In genomic region chr11:33634291-33634834, GRCh38 we compare ENCODE assay signal across 15 cellular contexts.
DNase-seq lines count a peak whose midpoint lies in the region; ATAC-seq, FAIRE-seq and TF ChIP-seq lines count a peak whose summit lies in the region.
"Had no signal": no experiment of that assay in that cellular context is flagged by ENCODE, and none has a peak within 500 bp of the region (broad histone marks: within the 10 kb centered on the region; RNA-seq: fewer than 3 reads in every experiment).

No MANE protein-coding gene starts in this region.

- peak; percentile 91 for FAIRE-seq in astrocyte (lab: Jason Lieb, UNC)

- peak; percentile 79 for DNase-seq in AG10803 (ENCODE audit: low read depth)
- DNase-seq in HS-5 (ENCODE audit: low read depth), result peak; percentile 77
- peak; percentile 53 for DNase-seq in astrocyte (ENCODE audit: low read depth)
- DNase-seq in iris pigment epithelial cell (ENCODE audit: low read depth), result peak; percentile 68
- DNase-seq in T-helper 1 cell, result no peak
- DNase-seq in left colon, result no peak
- DNase-seq: activated CD4-positive, alpha-beta memory T cell treated with anti-CD3 and anti-CD28 coated beads, Interleukin-2, amount 10 ng/mL, durations not matched to agents 7 days and 5 days; activated gamma-delta T cell treated with Interleukin-2 at 50 U/mL for 16 hours; NCI-H2227 treated with DMSO at 0.1 percent for 48 hours; OCI-M1; stimulated activated CD4-positive, alpha-beta T cell treated with anti-CD3 and anti-CD28 coated beads, Interleukin-1b, Interleukin-23, amount 100 ng/mL, for 48 hours had no signal

- H3K4me1 ChIP-seq in astrocyte (ENCODE audit: insufficient read depth, low read length), result peaks cover 29% of the 10 kb centered on the region
- H3K4me1 ChIP-seq: prostate gland had no signal

- H3K9me3 Mint-ChIP-seq in astrocyte (ENCODE audit: unreplicated experiment), result no peaks in the 10 kb centered on the region

- no peak overlapping the region for H2AFZ ChIP-seq in astrocyte (ENCODE audit: low read depth, low read length)

- TF ChIP-seq CTCF in AG10803 (conservative IDR thresholded peaks at IDR 0.05; ENCODE audit: low read length), result no peak
- TF ChIP-seq CTCF in astrocyte (IDR thresholded peaks at IDR 0.05; ENCODE audit: insufficient read depth, low read depth, low read length), result no peak

- no peak for ATAC-seq in GM19397 (IDR thresholded peaks at IDR 0.05; ENCODE audit: unreplicated experiment)
- ATAC-seq in left colon, result no peak
- ATAC-seq in GM18861 (IDR thresholded peaks at IDR 0.05; ENCODE audit: unreplicated experiment), result no peak

- H3K27me3 ChIP-seq in astrocyte (ENCODE audit: insufficient read depth, low read length), result no peaks in the 10 kb centered on the region
- H3K27me3 ChIP-seq: cardiac muscle cell had no signal

- peaks cover 4% of the 10 kb centered on the region for H3K36me3 Mint-ChIP-seq in astrocyte (ENCODE audit: low read depth, unreplicated experiment)

- no peak overlapping the region for H3K4me3 Mint-ChIP-seq in astrocyte (ENCODE audit: unreplicated experiment)
- H3K4me3 Mint-ChIP-seq: activated CD4-positive, alpha-beta memory T cell treated with anti-CD3 and anti-CD28 coated beads, Interleukin-2, amount 10 ng/mL, durations not matched to agents 7 days and 5 days had no signal

- H3K27ac ChIP-seq in astrocyte (ENCODE audit: low read depth, low read length), result peak overlapping the region; percentile 69
- H3K27ac ChIP-seq: cardiac muscle cell, prostate gland had no signal

- intact Hi-C loops in left colon (cut with DNase I, micrococcal nuclease), result no loop called here

- no peaks in the 10 kb centered on the region for H4K20me1 ChIP-seq in astrocyte (ENCODE audit: insufficient read depth, low read length)

- H3K4me1 Mint-ChIP-seq in astrocyte (ENCODE audit: low read depth, unreplicated experiment), result peaks cover 24% of the 10 kb centered on the region
- H3K4me1 Mint-ChIP-seq: activated CD4-positive, alpha-beta memory T cell treated with anti-CD3 and anti-CD28 coated beads, Interleukin-2, amount 10 ng/mL, durations not matched to agents 7 days and 5 days had no signal

- no peaks in the 10 kb centered on the region for H3K79me2 ChIP-seq in astrocyte (ENCODE audit: insufficient read depth, low read length)

- H3K27ac Mint-ChIP-seq in astrocyte (ENCODE audit: unreplicated experiment), result peak overlapping the region; percentile 43
- H3K27ac Mint-ChIP-seq: activated CD4-positive, alpha-beta memory T cell treated with anti-CD3 and anti-CD28 coated beads, Interleukin-2, amount 10 ng/mL, durations not matched to agents 7 days and 5 days had no signal

- peaks cover 2% of the 10 kb centered on the region for H3K36me3 ChIP-seq in astrocyte (ENCODE audit: insufficient read depth, low read length)
- H3K36me3 ChIP-seq: cardiac muscle cell, prostate gland had no signal

- H3K9me3 ChIP-seq in astrocyte (ENCODE audit: insufficient read depth, low read depth, low read length), result no peaks in the 10 kb centered on the region
- H3K9me3 ChIP-seq: prostate gland had no signal

- peak overlapping the region; percentile 75 for H3K4me2 ChIP-seq in astrocyte (ENCODE audit: low read length)

- H3K4me3 ChIP-seq in AG10803 (ENCODE audit: low read length) (no peak overlapping the region), astrocyte (ENCODE audit: insufficient read depth, low read depth, low read length) (no peak overlapping the region)
- H3K4me3 ChIP-seq: cardiac muscle cell, prostate gland had no signal

- peak overlapping the region; percentile 38 for H3K9ac ChIP-seq in astrocyte (ENCODE audit: low read length)

- H3K27me3 Mint-ChIP-seq in astrocyte (ENCODE audit: low read depth, unreplicated experiment), result no peaks in the 10 kb centered on the region

Comparison
In these comparisons a context has a peak if more than half of its experiments do, and no peak if none do; other contexts are left out.
1. DNase-seq: peak in AG10803 (single experiment), HS-5 (single experiment), astrocyte (single experiment) and iris pigment epithelial cell (single experiment); none in T-helper 1 cell (0 of 5) and left colon (0 of 2).